In genomic region chrX:23659339-23659738, GRCh38 we compare ENCODE assay signal across 18 cellular contexts.
"Had no signal": no experiment of that assay in that cellular context is flagged by ENCODE, and none has a peak within 500 bp of the region (broad histone marks: within the 10 kb centered on the region; RNA-seq: fewer than 3 reads in every experiment).

No MANE protein-coding gene starts in this region.

- H3K27me3 ChIP-seq: esophagus squamous epithelium, transverse colon had no signal

- H3K9me3 ChIP-seq: breast epithelium, esophagus squamous epithelium, transverse colon had no signal

- H3K4me1 ChIP-seq: breast epithelium, esophagus squamous epithelium, transverse colon had no signal

- DNase-seq: activated CD4-positive, alpha-beta memory T cell treated with anti-CD3 and anti-CD28 coated beads, Interleukin-2, amount 10 ng/mL, durations not matched to agents 7 days and 5 days; activated CD4-positive, alpha-beta T cell treated with anti-CD3 and anti-CD28 coated beads for 36 hours; activated CD8-positive, alpha-beta memory T cell treated with anti-CD3 and anti-CD28 coated beads, Interleukin-2, amount 50 U/mL, for 4 hours; activated gamma-delta T cell treated with Interleukin-2 at 50 U/mL for 16 hours; activated T-cell treated with anti-CD3 and anti-CD28 coated beads, Interleukin-2, amount 50 U/mL, for 72 hours; aorta; dorsolateral prefrontal cortex; esophagus squamous epithelium; foreskin fibroblast; glutamatergic neuron; left ventricle myocardium superior; midbrain; right cardiac atrium; T-helper 9 cell; transverse colon had no signal

- H3K4me3 ChIP-seq: breast epithelium, dorsolateral prefrontal cortex, esophagus squamous epithelium, smooth muscle cell, transverse colon had no signal

- FAIRE-seq: keratinocyte had no signal

- H3K4me2 ChIP-seq: smooth muscle cell had no signal

- H3K4me3 Mint-ChIP-seq: activated CD4-positive, alpha-beta memory T cell treated with anti-CD3 and anti-CD28 coated beads, Interleukin-2, amount 10 ng/mL, durations not matched to agents 7 days and 5 days; activated CD4-positive, alpha-beta T cell treated with anti-CD3 and anti-CD28 coated beads for 36 hours; activated T-cell treated with anti-CD3 and anti-CD28 coated beads, Interleukin-2, amount 50 U/mL, for 72 hours had no signal

- ATAC-seq: activated CD4-positive, alpha-beta T cell treated with anti-CD3 and anti-CD28 coated beads for 36 hours; activated T-cell treated with anti-CD3 and anti-CD28 coated beads, Interleukin-2, amount 50 U/mL, for 72 hours; left ventricle myocardium superior; right cardiac atrium had no signal

- H3K27me3 Mint-ChIP-seq: activated CD4-positive, alpha-beta memory T cell treated with anti-CD3 and anti-CD28 coated beads, Interleukin-2, amount 10 ng/mL, durations not matched to agents 7 days and 5 days; activated CD4-positive, alpha-beta T cell treated with anti-CD3 and anti-CD28 coated beads for 36 hours had no signal

- H3K36me3 ChIP-seq: breast epithelium, esophagus squamous epithelium, transverse colon had no signal

- H3K27ac ChIP-seq: breast epithelium, dorsolateral prefrontal cortex, esophagus squamous epithelium, transverse colon had no signal

- H3K27ac Mint-ChIP-seq: activated CD4-positive, alpha-beta memory T cell treated with anti-CD3 and anti-CD28 coated beads, Interleukin-2, amount 10 ng/mL, durations not matched to agents 7 days and 5 days; activated CD4-positive, alpha-beta T cell treated with anti-CD3 and anti-CD28 coated beads for 36 hours; activated T-cell treated with anti-CD3 and anti-CD28 coated beads, Interleukin-2, amount 50 U/mL, for 72 hours had no signal

- H3K9me3 Mint-ChIP-seq: activated CD4-positive, alpha-beta memory T cell treated with anti-CD3 and anti-CD28 coated beads, Interleukin-2, amount 10 ng/mL, durations not matched to agents 7 days and 5 days; activated T-cell treated with anti-CD3 and anti-CD28 coated beads, Interleukin-2, amount 50 U/mL, for 72 hours had no signal
